Comparison of ENCODE assay signal across 13 cellular contexts in genomic region chr12:131005161-131006035, GRCh38. TPM values are rescaled to one million over a fixed set of nuclear protein-coding genes. Genes with fewer than 3 reads are reported as not detected.
"Had no signal": no experiment of that assay in that cellular context is flagged by ENCODE, and none has a peak within 500 bp of the region (broad histone marks: within the 10 kb centered on the region; RNA-seq: fewer than 3 reads in every experiment).

No MANE protein-coding gene starts in this region.

- H3K4me3 Mint-ChIP-seq: activated CD4-positive, alpha-beta T cell treated with anti-CD3 and anti-CD28 coated beads, Interleukin-2, amount 10 ng/mL, durations not matched to agents 7 days and 5 days; immature natural killer cell; naive thymus-derived CD4-positive, alpha-beta T cell had no signal

- H3K27ac ChIP-seq: thyroid gland had no signal

- H3K36me3 ChIP-seq: thyroid gland had no signal

- H3K27ac Mint-ChIP-seq: activated CD4-positive, alpha-beta T cell treated with anti-CD3 and anti-CD28 coated beads, Interleukin-2, amount 10 ng/mL, durations not matched to agents 7 days and 5 days; immature natural killer cell; naive thymus-derived CD4-positive, alpha-beta T cell had no signal

- H3K9me3 Mint-ChIP-seq: activated CD4-positive, alpha-beta T cell treated with anti-CD3 and anti-CD28 coated beads, Interleukin-2, amount 10 ng/mL, durations not matched to agents 7 days and 5 days; immature natural killer cell had no signal

- H3K27me3 Mint-ChIP-seq: activated CD4-positive, alpha-beta T cell treated with anti-CD3 and anti-CD28 coated beads, Interleukin-2, amount 10 ng/mL, durations not matched to agents 7 days and 5 days had no signal

- H3K4me1 Mint-ChIP-seq: activated CD4-positive, alpha-beta T cell treated with anti-CD3 and anti-CD28 coated beads, Interleukin-2, amount 10 ng/mL, durations not matched to agents 7 days and 5 days; naive thymus-derived CD4-positive, alpha-beta T cell had no signal

- H3K9me3 ChIP-seq: thyroid gland had no signal

- H3K36me3 Mint-ChIP-seq: immature natural killer cell; naive thymus-derived CD4-positive, alpha-beta T cell had no signal

- H3K4me3 ChIP-seq: dorsolateral prefrontal cortex, thyroid gland had no signal

- DNase-seq: activated CD4-positive, alpha-beta T cell treated with anti-CD3 and anti-CD28 coated beads, Interleukin-2, amount 10 ng/mL, durations not matched to agents 7 days and 5 days; activated CD4-positive, CD25-positive, alpha-beta regulatory T cell; activated CD8-positive, alpha-beta memory T cell treated with anti-CD3 and anti-CD28 coated beads for 24 hours; activated naive CD4-positive, alpha-beta T cell treated with Interleukin-2 at 50 U/mL for 16 hours; dorsolateral prefrontal cortex; immature natural killer cell; left colon; occipital lobe; stimulated activated CD4-positive, alpha-beta T cell treated with anti-CD3 and anti-CD28 coated beads, Interleukin-4, amount 100 ng/mL, for 1 hour; stimulated activated CD8-positive, alpha-beta memory T cell treated with anti-CD3 and anti-CD28 coated beads, Interleukin-4, amount 100 ng/mL, for 48 hours; thyroid gland had no signal

- ATAC-seq: left colon; naive thymus-derived CD4-positive, alpha-beta T cell had no signal

RNA-seq across cellular contexts. Expression of gene ADGRD1, which starts 51.7 kb away (rescaled TPM):
- total RNA-seq: glomerular endothelial cell had no signal
